10 cellular contexts compared by ENCODE assay signal in the genomic region with DNA sequence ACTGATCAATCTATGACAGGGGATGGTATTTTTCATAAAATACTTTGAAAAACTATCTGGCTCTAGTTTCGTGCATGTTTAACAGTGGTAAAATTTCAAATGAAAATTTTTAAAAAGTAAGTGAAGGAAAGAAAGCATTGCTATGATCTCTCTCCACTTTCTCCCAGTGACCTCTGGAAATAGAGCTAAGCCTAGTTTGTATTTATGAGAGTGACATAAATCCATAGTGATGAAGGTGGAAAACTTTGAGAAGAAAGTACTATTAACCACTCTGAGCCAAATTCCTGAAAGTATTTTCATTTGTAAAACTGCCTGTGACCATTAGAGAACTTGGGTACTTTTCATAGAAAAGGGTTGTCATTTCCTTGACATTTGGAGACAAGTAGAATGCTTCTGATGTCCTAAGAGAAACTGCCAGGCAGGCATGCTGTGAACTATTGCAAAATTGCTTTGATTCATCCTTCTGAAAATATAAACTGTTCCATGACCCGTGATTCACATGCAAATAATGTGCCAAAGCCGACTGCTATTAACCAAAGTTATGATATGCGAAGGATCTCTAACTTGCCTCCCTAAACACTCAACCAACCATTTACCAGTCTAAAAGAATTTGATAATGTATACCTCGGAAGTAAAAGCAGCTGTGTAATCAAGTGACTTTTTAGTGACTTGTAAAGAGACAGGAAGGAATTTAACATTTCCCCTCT.
A peak's percentile ranks its signal among the peaks of the same experiment; 100 is the strongest.
DNase-seq lines count a peak whose midpoint lies in the region; ATAC-seq and TF ChIP-seq lines count a peak whose summit lies in the region.
"Had no signal": no experiment of that assay in that cellular context is flagged by ENCODE, and none has a peak within 500 bp of the region (broad histone marks: within the 10 kb centered on the region; RNA-seq: fewer than 3 reads in every experiment).

No MANE protein-coding gene starts in this region.

- H3K27me3 Mint-ChIP-seq in activated T-cell treated with anti-CD3 and anti-CD28 coated beads, Interleukin-2, amount 50 U/mL, for 4 hours (ENCODE audit: low read depth): no peaks in the 10 kb centered on the region
- H3K27me3 Mint-ChIP-seq: CD4-positive, CD25-positive, alpha-beta regulatory T cell had no signal

- H3K4me1 Mint-ChIP-seq in activated T-cell treated with anti-CD3 and anti-CD28 coated beads, Interleukin-2, amount 50 U/mL, for 4 hours (ENCODE audit: low read depth): no peaks in the 10 kb centered on the region
- H3K4me1 Mint-ChIP-seq: CD4-positive, CD25-positive, alpha-beta regulatory T cell had no signal

- peak; percentile 84 for ATAC-seq in left lobe of liver
- ATAC-seq in activated T-cell treated with anti-CD3 and anti-CD28 coated beads, Interleukin-2, amount 50 U/mL, for 4 hours: no peak
- ATAC-seq in GM21529 (IDR thresholded peaks at IDR 0.05; ENCODE audit: unreplicated experiment): no peak
- ATAC-seq in HG03342 (IDR thresholded peaks at IDR 0.05; ENCODE audit: unreplicated experiment): no peak
- ATAC-seq in HG03159 (IDR thresholded peaks at IDR 0.05; ENCODE audit: unreplicated experiment): no peak

- peak; percentile 52 for DNase-seq in A673 (ENCODE audit: low spot score)
- peak; percentile 89 for DNase-seq in HT1080 (ENCODE audit: low read depth)
- DNase-seq in cardiac fibroblast (ENCODE audit: low read depth in 2 of 2): peak; percentile 90 to 96
- DNase-seq in left lobe of liver (ENCODE audit: low spot score): no peak
- DNase-seq in activated T-cell treated with anti-CD3 and anti-CD28 coated beads, Interleukin-2, amount 50 U/mL, for 4 hours: no peak
- DNase-seq: amygdala; CD4-positive, CD25-positive, alpha-beta regulatory T cell had no signal

- no peak overlapping the region for H3K27ac ChIP-seq in A673 (ENCODE audit: low read depth, low read length, poor library complexity, severe bottlenecking)

- H3K9me3 ChIP-seq in A673 (ENCODE audit: low read depth, low read length, poor library complexity, severe bottlenecking): no peaks in the 10 kb centered on the region

- H3K4me3 ChIP-seq in A673 (ENCODE audit: low read depth, low read length, poor library complexity, severe bottlenecking) (no peak overlapping the region), cardiac fibroblast (replicated peaks in 1 of 2; ENCODE audit: low read depth in 2 of 2, low read length in 2 of 2) (no peak overlapping the region)

- BruUV-seq in A673 (replicated peaks; lab: Mats Ljungman, UMichigan): no TSS peak

- peaks cover 12% of the 10 kb centered on the region for H3K4me1 ChIP-seq in A673 (ENCODE audit: insufficient read depth, low read length, poor library complexity, severe bottlenecking)

- H3K36me3 ChIP-seq in A673 (ENCODE audit: insufficient read depth, low read length, poor library complexity, severe bottlenecking): no peaks in the 10 kb centered on the region

- no peaks in the 10 kb centered on the region for H3K9me3 Mint-ChIP-seq in activated T-cell treated with anti-CD3 and anti-CD28 coated beads, Interleukin-2, amount 50 U/mL, for 4 hours
- H3K9me3 Mint-ChIP-seq: CD4-positive, CD25-positive, alpha-beta regulatory T cell had no signal

- CTCF ChIA-PET in A673 (lab: Charles Lee): no interaction called here

- H3K36me3 Mint-ChIP-seq in activated T-cell treated with anti-CD3 and anti-CD28 coated beads, Interleukin-2, amount 50 U/mL, for 4 hours (ENCODE audit: insufficient read depth): peaks cover 34% of the 10 kb centered on the region

- H3K4me3 Mint-ChIP-seq in activated T-cell treated with anti-CD3 and anti-CD28 coated beads, Interleukin-2, amount 50 U/mL, for 4 hours: no peak overlapping the region
- H3K4me3 Mint-ChIP-seq: CD4-positive, CD25-positive, alpha-beta regulatory T cell had no signal

- intact Hi-C loops in A673 (cut with micrococcal nuclease; ENCODE audit: unreplicated experiment): no loop called here

- no peaks in the 10 kb centered on the region for H3K27me3 ChIP-seq in A673 (replicated peaks; ENCODE audit: insufficient read depth, low read depth, low read length, poor library complexity)

- POLR2A ChIA-PET in A673 (lab: Charles Lee; ENCODE audit: low non-redundant PET): no interaction called here

- TF ChIP-seq CTCF in A673 (conservative IDR thresholded peaks at IDR 0.05; ENCODE audit: low read depth, low read length) (no peak), cardiac fibroblast (IDR thresholded peaks at IDR 0.05; ENCODE audit: low read depth, low read length) (no peak)

Comparison
In these comparisons a context has a peak if more than half of its experiments do, and no peak if none do; other contexts are left out.
1. DNase-seq: peak in A673 (single experiment), HT1080 (single experiment) and cardiac fibroblast (2 of 2); none in left lobe of liver (single experiment) and activated T-cell treated with anti-CD3 and anti-CD28 coated beads, Interleukin-2, amount 50 U/mL, for 4 hours (single experiment).